ENCODE assay signal across 8 cellular contexts in the genomic region with DNA sequence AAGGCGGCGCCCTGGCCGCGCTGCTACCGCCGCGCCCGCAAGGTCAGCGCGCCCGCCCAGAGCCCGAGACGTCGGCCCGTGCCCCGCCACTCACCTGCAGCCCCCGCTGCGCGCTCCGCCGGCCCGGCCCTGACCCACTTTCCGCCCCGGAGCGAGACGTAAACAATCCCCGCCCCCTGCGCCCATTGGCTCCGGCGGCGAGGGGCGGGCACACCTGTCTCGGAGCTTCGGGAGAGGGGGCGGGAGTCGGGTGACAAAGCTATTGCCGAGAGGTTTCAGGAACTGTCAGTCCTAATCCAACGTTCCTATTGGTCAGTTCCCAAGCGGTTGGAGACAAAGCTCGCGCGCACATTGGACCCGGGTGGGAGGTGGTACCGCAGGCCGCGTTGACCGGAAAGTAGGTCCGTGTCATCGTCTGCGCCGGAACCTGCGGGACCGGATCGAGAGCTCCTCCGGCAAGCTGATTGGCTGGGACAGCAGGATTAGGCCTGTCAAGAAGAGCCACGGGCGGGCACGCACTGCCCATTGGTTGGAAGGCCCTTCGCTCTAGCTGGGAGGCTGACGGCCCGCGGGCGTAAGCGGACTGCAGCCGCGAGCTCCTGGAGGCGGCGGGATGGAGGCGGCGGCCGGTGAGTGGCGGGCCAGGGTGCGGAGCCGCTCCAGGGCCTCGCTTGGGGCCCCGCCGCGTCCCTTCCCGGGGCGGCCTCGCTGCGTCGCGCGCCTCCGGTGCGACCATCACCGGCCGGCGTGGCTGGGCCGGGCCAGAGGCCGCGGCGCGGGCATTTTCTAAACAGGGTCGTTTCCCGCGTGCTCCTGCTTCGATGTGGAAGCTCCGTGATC. TPM values are rescaled to one million over a fixed set of nuclear protein-coding genes. Genes with fewer than 3 reads are reported as not detected.
DNase-seq lines count a peak whose midpoint lies in the region; ATAC-seq and FAIRE-seq lines count a peak whose summit lies in the region.

A gene with protein sequence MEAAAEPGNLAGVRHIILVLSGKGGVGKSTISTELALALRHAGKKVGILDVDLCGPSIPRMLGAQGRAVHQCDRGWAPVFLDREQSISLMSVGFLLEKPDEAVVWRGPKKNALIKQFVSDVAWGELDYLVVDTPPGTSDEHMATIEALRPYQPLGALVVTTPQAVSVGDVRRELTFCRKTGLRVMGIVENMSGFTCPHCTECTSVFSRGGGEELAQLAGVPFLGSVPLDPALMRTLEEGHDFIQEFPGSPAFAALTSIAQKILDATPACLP (plus strand): TSS at position 553 of the 840 bp plus-strand sequence. CDS start 61 bp downstream, at position 614.
A gene (minus strand): TSS at position 164 of the 840 bp plus-strand sequence. CDS start 1,088 bp downstream, outside the sequence.

- peak within 1 kb of the TSS; percentile 76 for H3K9ac ChIP-seq in muscle layer of colon (ENCODE audit: low read length)

- peaks cover 28% of the 10 kb centered on the region for H3K4me1 ChIP-seq in muscle layer of colon (ENCODE audit: insufficient read depth, low read length)

- H3K9me3 ChIP-seq in KOPT-K1 (ENCODE audit: insufficient read depth, low read length, poor library complexity, severe bottlenecking) = no peaks in the 10 kb centered on the region
- H3K9me3 ChIP-seq in muscle layer of colon (ENCODE audit: low read length) = no peaks in the 10 kb centered on the region

- no peaks in the 10 kb centered on the region for H3K27me3 ChIP-seq in muscle layer of colon (ENCODE audit: control insufficient read depth in 1 of 2, insufficient read depth in 2 of 2, low read length in 2 of 2)

- peak within 1 kb of the TSS; percentile 80 to 97 for H3K4me3 ChIP-seq in muscle layer of colon (ENCODE audit: low read depth in 1 of 2, low read length in 2 of 2)

- H3K27me3 Mint-ChIP-seq in activated T-cell treated with anti-CD3 and anti-CD28 coated beads, Interleukin-2, amount 50 U/mL, for 72 hours (ENCODE audit: low read depth) = no peaks in the 10 kb centered on the region

- DNase-seq in DMS79 (lab: John Stamatoyannopoulos, UW) (peak; percentile 99), RCC 7860 (ENCODE audit: low spot score) (peak; percentile 99)
- peak; percentile 98 to 100 for DNase-seq in activated T-cell treated with anti-CD3 and anti-CD28 coated beads, Interleukin-2, amount 50 U/mL, for 72 hours
- DNase-seq in stimulated activated CD8-positive, alpha-beta memory T cell treated with anti-CD3 and anti-CD28 coated beads, Interleukin-7, amount 100 ng/mL, for 24 hours (ENCODE audit: low read depth) = peak; percentile 95

- ATAC-seq in GM21786 (IDR thresholded peaks at IDR 0.05; ENCODE audit: unreplicated experiment) (peak; percentile 88), esophagus mucosa (peak; percentile 88)
- ATAC-seq in activated T-cell treated with anti-CD3 and anti-CD28 coated beads, Interleukin-2, amount 50 U/mL, for 72 hours (replicated peaks in 1 of 2) = peak; percentile 91

- peaks cover 27% of the 10 kb centered on the region for H3K4me1 Mint-ChIP-seq in activated T-cell treated with anti-CD3 and anti-CD28 coated beads, Interleukin-2, amount 50 U/mL, for 72 hours (ENCODE audit: low read depth)

- peak; percentile 97 for FAIRE-seq in RCC 7860 (lab: Jason Lieb, UNC)

- peak within 1 kb of the TSS; percentile 61 for H3K27ac Mint-ChIP-seq in activated T-cell treated with anti-CD3 and anti-CD28 coated beads, Interleukin-2, amount 50 U/mL, for 72 hours

- H3K27ac ChIP-seq in KOPT-K1 (ENCODE audit: low read depth, low read length, poor library complexity, severe bottlenecking) (peak within 1 kb of the TSS; percentile 64), muscle layer of colon (ENCODE audit: low read depth, low read length) (peak within 1 kb of the TSS; percentile 80)

- no peaks in the 10 kb centered on the region for H3K9me3 Mint-ChIP-seq in activated T-cell treated with anti-CD3 and anti-CD28 coated beads, Interleukin-2, amount 50 U/mL, for 72 hours

- H3K36me3 ChIP-seq in KOPT-K1 (ENCODE audit: insufficient read depth, low read length) (peaks cover 48% of the 10 kb centered on the region), muscle layer of colon (ENCODE audit: insufficient read depth, low read length) (peaks cover 24% of the 10 kb centered on the region)

- peaks cover 0 to 2% of the 10 kb centered on the region in 2 donors for H3K36me3 Mint-ChIP-seq in activated T-cell treated with anti-CD3 and anti-CD28 coated beads, Interleukin-2, amount 50 U/mL, for 72 hours (ENCODE audit: insufficient read depth in 2 of 2)

- peak within 1 kb of the TSS; percentile 88 to 96 for H3K4me3 Mint-ChIP-seq in activated T-cell treated with anti-CD3 and anti-CD28 coated beads, Interleukin-2, amount 50 U/mL, for 72 hours

RNA-seq across cellular contexts. Expression of the first gene that starts in this region (rescaled TPM):
- 10 to 100 TPM; 47.8 to 50.1 TPM for total RNA-seq in activated T-cell treated with anti-CD3 and anti-CD28 coated beads, Interleukin-2, amount 50 U/mL, for 72 hours
- total RNA-seq in esophagus mucosa = 45.6 TPM

RNA-seq across cellular contexts. Expression of the second gene that starts in this region (rescaled TPM):
- total RNA-seq in activated T-cell treated with anti-CD3 and anti-CD28 coated beads, Interleukin-2, amount 50 U/mL, for 72 hours = 10 to 100 TPM; 37.1 to 40.1 TPM
- 23.5 TPM for total RNA-seq in esophagus mucosa

Comparison
In these comparisons a context has a peak if more than half of its experiments do, and no peak if none do; other contexts are left out.
1. Peak in every context shown above with its lines: DNase-seq, ATAC-seq, H3K4me3 ChIP-seq and H3K27ac ChIP-seq.